9 cellular contexts compared by ENCODE assay signal in genomic region chr16:67326115-67326471, GRCh38. TPM values are rescaled to one million over a fixed set of nuclear protein-coding genes. Genes with fewer than 3 reads are reported as not detected.
DNase-seq lines count a peak whose midpoint lies in the region; ATAC-seq and TF ChIP-seq lines count a peak whose summit lies in the region.
"Had no signal": no experiment of that assay in that cellular context is flagged by ENCODE, and none has a peak within 500 bp of the region (broad histone marks: within the 10 kb centered on the region; RNA-seq: fewer than 3 reads in every experiment).

No MANE protein-coding gene starts in this region.

- H3K36me3 ChIP-seq in BE2C (no peaks in the 10 kb centered on the region), MG63 (no peaks in the 10 kb centered on the region), endodermal cell (ENCODE audit: control insufficient read depth, insufficient read depth, low read length) (no peaks in the 10 kb centered on the region), neuron (ENCODE audit: insufficient read depth, low read length) (no peaks in the 10 kb centered on the region)

- peak overlapping the region; percentile 93 for H2AFZ ChIP-seq in neuron (ENCODE audit: low read depth, low read length)

- no peak for DNase-seq in BE2C
- DNase-seq in MG63 = no peak
- DNase-seq in endodermal cell = no peak
- no peak for DNase-seq in AG20443 (ENCODE audit: low spot score)
- no peak for DNase-seq in AG08395 (ENCODE audit: low spot score)

- peak overlapping the region; percentile 56 for H3K4me3 ChIP-seq in BE2C (ENCODE audit: low read depth, low read length)
- peak overlapping the region; percentile 43 for H3K4me3 ChIP-seq in MG63
- peak overlapping the region; percentile 87 for H3K4me3 ChIP-seq in endodermal cell (ENCODE audit: low read length)
- peak overlapping the region; percentile 37 for H3K4me3 ChIP-seq in neuron (ENCODE audit: low read length)

- H3K4me1 Mint-ChIP-seq in endodermal cell = peaks cover 8% of the 10 kb centered on the region

- H3K4me1 ChIP-seq in BE2C = no peaks in the 10 kb centered on the region
- no peaks in the 10 kb centered on the region for H3K4me1 ChIP-seq in endodermal cell (ENCODE audit: control insufficient read depth, insufficient read depth, low read length)
- H3K4me1 ChIP-seq in neuron (ENCODE audit: insufficient read depth, low read length) = no peaks in the 10 kb centered on the region

- H3K4me3 Mint-ChIP-seq in endodermal cell = peak overlapping the region; percentile 60

- no peak overlapping the region for H3K9ac ChIP-seq in endodermal cell (ENCODE audit: extremely low read depth, low read length, poor library complexity, severe bottlenecking)

- H3K27me3 Mint-ChIP-seq in endodermal cell (ENCODE audit: insufficient read depth) = peaks cover 39% of the 10 kb centered on the region

- H3K27ac Mint-ChIP-seq in endodermal cell = peak overlapping the region; percentile 36

- H3K36me3 Mint-ChIP-seq in endodermal cell (ENCODE audit: low read depth) = no peaks in the 10 kb centered on the region

- no peak for TF ChIP-seq CTCF in BE2C (IDR thresholded peaks at IDR 0.05; ENCODE audit: low read depth, low read length)
- TF ChIP-seq CTCF in endodermal cell (conservative IDR thresholded peaks at IDR 0.05) = no peak

- H3K9me3 Mint-ChIP-seq in endodermal cell = no peaks in the 10 kb centered on the region

- no peak overlapping the region for H3K27ac ChIP-seq in endodermal cell (ENCODE audit: low read depth, low read length)

- H3K9me3 ChIP-seq in BE2C (no peaks in the 10 kb centered on the region), MG63 (no peaks in the 10 kb centered on the region), endodermal cell (ENCODE audit: control insufficient read depth, low read length) (no peaks in the 10 kb centered on the region), neuron (ENCODE audit: low read length) (no peaks in the 10 kb centered on the region)

- H3K27me3 ChIP-seq in BE2C (peaks cover 34% of the 10 kb centered on the region), MG63 (no peaks in the 10 kb centered on the region), endodermal cell (ENCODE audit: control insufficient read depth, insufficient read depth, low read length, poor library complexity, severe bottlenecking) (no peaks in the 10 kb centered on the region), neuron (ENCODE audit: insufficient read depth, low read length) (peaks cover 4% of the 10 kb centered on the region)

- no peak for ATAC-seq in GM21528 (IDR thresholded peaks at IDR 0.05; ENCODE audit: low FRiP score, unreplicated experiment)
- no peak for ATAC-seq in GM19467 (IDR thresholded peaks at IDR 0.05; ENCODE audit: unreplicated experiment)

- WGBS in endodermal cell (ENCODE audit: insufficient coverage in 1 of 2, insufficient read length in 1 of 2), 2 experiments = 28 to 72% methylated on average over 2 to 11 of the region's 11 CpGs

RNA-seq across cellular contexts. Expression of gene KCTD19, which starts 0.4 kb away (rescaled TPM):
- polyA plus RNA-seq in BE2C (2012; ENCODE audit: insufficient read depth, insufficient read length, low read depth) = not detected
- total RNA-seq in MG63 (2014; rRNA removed; shearing (Covaris generic); ENCODE audit: low replicate concordance) = not detected in 2 replicates
- total RNA-seq in endodermal cell = 1 to 10 TPM; 1.2 to 1.3 TPM
- polyA plus RNA-seq in endodermal cell (2013, experiment 1 of 2) = 1.5 TPM
- 1.7 TPM for polyA plus RNA-seq in endodermal cell (2013, experiment 2 of 2)

RNA-seq across cellular contexts. Expression of gene LRRC36, which starts 0.5 kb away (rescaled TPM):
- polyA plus RNA-seq in BE2C (2012; ENCODE audit: insufficient read depth, insufficient read length, low read depth) = not detected
- 0.33 and 0.39 TPM in 2 replicates for total RNA-seq in MG63 (2014; rRNA removed; shearing (Covaris generic); ENCODE audit: low replicate concordance)
- under 1 TPM in 1 of 2 donors, not detected in 1; 0.73 TPM for total RNA-seq in endodermal cell
- 0.50 TPM for polyA plus RNA-seq in endodermal cell (2013, experiment 1 of 2)
- polyA plus RNA-seq in endodermal cell (2013, experiment 2 of 2) = 0.54 TPM
- total RNA-seq: T-helper 1 cell treated with Interleukin-12 subunit alpha and Interleukin-12 subunit beta and Interleukin-4 antibody, amounts not matched to agents 30 ng/mL and 1 ng/mL, for 36 hours had no signal

RNA-seq across cellular contexts. Expression of gene PLEKHG4, which starts 46.8 kb away (rescaled TPM):
- polyA plus RNA-seq in BE2C (2012; ENCODE audit: insufficient read depth, insufficient read length, low read depth) = 8.8 TPM
- 78.0 and 80.1 TPM in 2 replicates for total RNA-seq in MG63 (2014; rRNA removed; shearing (Covaris generic); ENCODE audit: low replicate concordance)
- total RNA-seq in endodermal cell = 10 to 100 TPM; 10.5 to 12.4 TPM
- 6.1 TPM for polyA plus RNA-seq in endodermal cell (2013, experiment 1 of 2)
- polyA plus RNA-seq in endodermal cell (2013, experiment 2 of 2) = 3.8 TPM

Comparison
In these comparisons a context has a peak if more than half of its experiments do, and no peak if none do; other contexts are left out.
1. H3K4me3 ChIP-seq: peak in every context shown above with its lines; median percentile 87 in endodermal cell; 56 in BE2C; 43 in MG63; 37 in neuron.